Comparison of ENCODE assay signal across 9 cellular contexts in the genomic region with DNA sequence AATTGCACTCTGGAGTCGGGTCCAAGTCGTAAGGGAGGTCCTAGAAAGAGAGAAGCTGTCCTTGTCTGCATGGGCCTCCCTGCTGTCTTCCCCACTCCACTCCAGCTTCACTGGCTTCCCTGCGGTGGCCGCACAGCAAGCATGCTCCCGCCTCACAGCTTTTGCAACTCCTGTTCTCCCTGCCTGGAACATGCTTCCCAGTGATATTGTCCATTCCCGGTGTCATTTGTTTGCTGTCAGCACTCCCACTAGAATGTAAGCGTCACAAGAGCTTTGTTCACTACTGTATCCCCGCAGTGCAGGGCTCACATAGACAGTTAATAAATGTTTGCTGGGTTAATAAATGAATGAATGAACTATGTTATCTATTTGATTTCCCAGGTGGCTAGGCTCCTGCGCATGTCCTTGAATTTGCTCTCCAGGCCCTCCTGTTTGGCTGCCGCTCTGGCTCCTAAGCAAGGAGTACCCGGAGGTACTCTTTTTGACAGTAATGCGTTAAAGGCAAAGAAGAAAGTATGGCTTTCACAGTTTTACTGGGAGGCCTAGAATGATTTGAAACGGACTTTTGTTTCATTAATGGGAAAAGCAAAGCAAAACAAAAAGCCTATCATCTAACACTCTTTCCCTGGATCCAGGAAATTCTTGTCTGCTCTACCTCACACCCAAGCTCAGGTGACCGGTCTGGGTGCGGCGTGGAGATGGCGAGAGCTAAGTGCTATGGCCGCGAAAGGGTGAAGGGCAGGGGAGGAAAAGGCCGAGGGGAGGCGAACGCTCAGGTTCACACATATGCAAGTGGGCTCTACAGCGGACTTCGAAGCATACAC. TPM values are rescaled to one million over a fixed set of nuclear protein-coding genes. Genes with fewer than 3 reads are reported as not detected.
DNase-seq lines count a peak whose midpoint lies in the region; ATAC-seq and TF ChIP-seq lines count a peak whose summit lies in the region.
"Had no signal": no experiment of that assay in that cellular context is flagged by ENCODE, and none has a peak within 500 bp of the region (broad histone marks: within the 10 kb centered on the region; RNA-seq: fewer than 3 reads in every experiment).

No MANE protein-coding gene starts in this region.

- no peak for TF ChIP-seq CTCF in natural killer cell (IDR thresholded peaks at IDR 0.05)

- H3K27me3 Mint-ChIP-seq in natural killer cell (ENCODE audit: low read depth in 2 of 2) = peaks cover 32 to 47% of the 10 kb centered on the region in 2 donors
- H3K27me3 Mint-ChIP-seq in natural killer cell treated with Interleukin-12 subunit alpha and Interleukin-12 subunit beta and Interleukin-15 and Interleukin-18, amount 100 ng/mL, for 72 hours = peaks cover 22 to 28% of the 10 kb centered on the region in 2 donors
- H3K27me3 Mint-ChIP-seq in activated T-helper 17 cell treated with anti-CD3 and anti-CD28 coated beads, Interleukin-2, amount 50 U/mL, for 72 hours = peaks cover 13% of the 10 kb centered on the region

- no peak overlapping the region for H3K27ac Mint-ChIP-seq in natural killer cell
- no peak overlapping the region for H3K27ac Mint-ChIP-seq in natural killer cell treated with Interleukin-12 subunit alpha and Interleukin-12 subunit beta and Interleukin-15 and Interleukin-18, amount 100 ng/mL, for 72 hours
- H3K27ac Mint-ChIP-seq in activated T-helper 17 cell treated with anti-CD3 and anti-CD28 coated beads, Interleukin-2, amount 50 U/mL, for 72 hours = no peak overlapping the region

- no peak for ATAC-seq in natural killer cell
- no peak for ATAC-seq in natural killer cell treated with Interleukin-12 subunit alpha and Interleukin-12 subunit beta and Interleukin-15 and Interleukin-18, amount 100 ng/mL, for 72 hours
- ATAC-seq in activated T-helper 17 cell treated with anti-CD3 and anti-CD28 coated beads, Interleukin-2, amount 50 U/mL, for 72 hours (replicated peaks) = no peak
- ATAC-seq in HG03520 (IDR thresholded peaks at IDR 0.05; ENCODE audit: unreplicated experiment) = no peak
- no peak for ATAC-seq in left colon
- ATAC-seq in SK-N-SH treated with all-trans-retinoic acid at 6 μM for 48 hours = no peak

- H3K4me3 Mint-ChIP-seq in natural killer cell = peak overlapping the region; percentile 35
- no peak overlapping the region for H3K4me3 Mint-ChIP-seq in natural killer cell treated with Interleukin-12 subunit alpha and Interleukin-12 subunit beta and Interleukin-15 and Interleukin-18, amount 100 ng/mL, for 72 hours
- peak overlapping the region; percentile 1 for H3K4me3 Mint-ChIP-seq in activated T-helper 17 cell treated with anti-CD3 and anti-CD28 coated beads, Interleukin-2, amount 50 U/mL, for 72 hours

- no peaks in the 10 kb centered on the region for H3K9me3 Mint-ChIP-seq in natural killer cell
- H3K9me3 Mint-ChIP-seq in natural killer cell treated with Interleukin-12 subunit alpha and Interleukin-12 subunit beta and Interleukin-15 and Interleukin-18, amount 100 ng/mL, for 72 hours = no peaks in the 10 kb centered on the region
- no peaks in the 10 kb centered on the region for H3K9me3 Mint-ChIP-seq in activated T-helper 17 cell treated with anti-CD3 and anti-CD28 coated beads, Interleukin-2, amount 50 U/mL, for 72 hours

- intact Hi-C loops in natural killer cell (cut with micrococcal nuclease) = loop anchor here (2.0 to 5.0 kb wide), 2 partner anchors 79 to 161 kb away; a partner anchor contains a TSS
- intact Hi-C loops in left colon (cut with DNase I, micrococcal nuclease) = loop anchor here in 1 of 2 donors (10.0 kb wide), 1 partner anchor 267 kb away; no protein-coding TSS in a partner anchor

- DNase-seq in natural killer cell (no peak), left kidney (ENCODE audit: low read depth, low spot score) (peak; percentile 63), left colon (no peak), putamen (ENCODE audit: low spot score) (no peak)
- DNase-seq in natural killer cell treated with Interleukin-12 subunit alpha and Interleukin-12 subunit beta and Interleukin-15 and Interleukin-18, amount 100 ng/mL, for 72 hours (ENCODE audit: low spot score) = no peak
- DNase-seq: MM.1S had no signal

- H3K36me3 Mint-ChIP-seq in natural killer cell = no peaks in the 10 kb centered on the region
- no peaks in the 10 kb centered on the region for H3K36me3 Mint-ChIP-seq in natural killer cell treated with Interleukin-12 subunit alpha and Interleukin-12 subunit beta and Interleukin-15 and Interleukin-18, amount 100 ng/mL, for 72 hours
- H3K36me3 Mint-ChIP-seq in activated T-helper 17 cell treated with anti-CD3 and anti-CD28 coated beads, Interleukin-2, amount 50 U/mL, for 72 hours (ENCODE audit: low read depth) = no peaks in the 10 kb centered on the region

- peaks cover 7 to 14% of the 10 kb centered on the region in 2 donors for H3K4me1 Mint-ChIP-seq in natural killer cell
- peaks cover 12 to 13% of the 10 kb centered on the region in 2 donors for H3K4me1 Mint-ChIP-seq in natural killer cell treated with Interleukin-12 subunit alpha and Interleukin-12 subunit beta and Interleukin-15 and Interleukin-18, amount 100 ng/mL, for 72 hours (ENCODE audit: low read depth in 2 of 2)
- peaks cover 5% of the 10 kb centered on the region for H3K4me1 Mint-ChIP-seq in activated T-helper 17 cell treated with anti-CD3 and anti-CD28 coated beads, Interleukin-2, amount 50 U/mL, for 72 hours

TF ChIP-seq in SK-N-SH treated with all-trans-retinoic acid at 6 μM for 48 hours, 23 proteins besides CTCF, POLR2A, EP300 and RAD21:
- TF ChIP-seq, protein P1, sequence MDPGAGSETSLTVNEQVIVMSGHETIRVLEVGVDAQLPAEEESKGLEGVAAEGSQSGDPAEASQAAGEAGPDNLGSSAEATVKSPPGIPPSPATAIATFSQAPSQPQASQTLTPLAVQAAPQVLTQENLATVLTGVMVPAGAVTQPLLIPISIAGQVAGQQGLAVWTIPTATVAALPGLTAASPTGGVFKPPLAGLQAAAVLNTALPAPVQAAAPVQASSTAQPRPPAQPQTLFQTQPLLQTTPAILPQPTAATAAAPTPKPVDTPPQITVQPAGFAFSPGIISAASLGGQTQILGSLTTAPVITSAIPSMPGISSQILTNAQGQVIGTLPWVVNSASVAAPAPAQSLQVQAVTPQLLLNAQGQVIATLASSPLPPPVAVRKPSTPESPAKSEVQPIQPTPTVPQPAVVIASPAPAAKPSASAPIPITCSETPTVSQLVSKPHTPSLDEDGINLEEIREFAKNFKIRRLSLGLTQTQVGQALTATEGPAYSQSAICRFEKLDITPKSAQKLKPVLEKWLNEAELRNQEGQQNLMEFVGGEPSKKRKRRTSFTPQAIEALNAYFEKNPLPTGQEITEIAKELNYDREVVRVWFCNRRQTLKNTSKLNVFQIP (CRISPR knock-in tag; IDR thresholded peaks at IDR 0.05; ENCODE audit: borderline replicate concordance, low read depth) = no peak

RNA-seq across cellular contexts. Expression of a gene that starts 6.2 kb away (rescaled TPM):
- total RNA-seq in natural killer cell = 10 to 100 TPM in 1 of 3 donors, 1 to 10 TPM in 2; 4.3 to 16.8 (median 9.6) TPM
- under 1 TPM; 0.36 to 0.59 TPM for total RNA-seq in natural killer cell treated with Interleukin-12 subunit alpha and Interleukin-12 subunit beta and Interleukin-15 and Interleukin-18, amount 100 ng/mL, for 72 hours
- under 1 TPM; 0.15 to 0.71 TPM for total RNA-seq in activated T-helper 17 cell treated with anti-CD3 and anti-CD28 coated beads, Interleukin-2, amount 50 U/mL, for 72 hours
- 10 to 100 TPM in 1 of 2 donors, 1 to 10 TPM in 1; 8.4 to 17.4 TPM for total RNA-seq in left colon

RNA-seq across cellular contexts. Expression of a gene that starts 8.3 kb away (rescaled TPM):
- total RNA-seq in natural killer cell (10 to 100 TPM; 40.5 to 42.0 (median 41.6) TPM), left colon (10 to 100 TPM; 64.5 to 81.0 TPM)
- 100 to 1,000 TPM; 116 to 134 TPM for total RNA-seq in natural killer cell treated with Interleukin-12 subunit alpha and Interleukin-12 subunit beta and Interleukin-15 and Interleukin-18, amount 100 ng/mL, for 72 hours
- total RNA-seq in activated T-helper 17 cell treated with anti-CD3 and anti-CD28 coated beads, Interleukin-2, amount 50 U/mL, for 72 hours = 100 to 1,000 TPM in 1 of 2 donors, 10 to 100 TPM in 1; 90.4 to 142 TPM

RNA-seq across cellular contexts. Expression of a gene that starts 15.0 kb away (rescaled TPM):
- 1 to 10 TPM; 1.2 to 1.7 (median 1.4) TPM for total RNA-seq in natural killer cell
- 1 to 10 TPM; 3.7 to 8.0 TPM for total RNA-seq in natural killer cell treated with Interleukin-12 subunit alpha and Interleukin-12 subunit beta and Interleukin-15 and Interleukin-18, amount 100 ng/mL, for 72 hours
- total RNA-seq in activated T-helper 17 cell treated with anti-CD3 and anti-CD28 coated beads, Interleukin-2, amount 50 U/mL, for 72 hours = 1 to 10 TPM; 1.5 to 2.1 TPM
- 100 to 1,000 TPM in 1 of 2 donors, 10 to 100 TPM in 1; 83.0 to 101 TPM for total RNA-seq in left colon

RNA-seq across cellular contexts. Expression of a gene that starts 50.1 kb away (rescaled TPM):
- total RNA-seq in natural killer cell = 100 to 1,000 TPM in 2 of 3 donors, 10 to 100 TPM in 1; 97.8 to 118 (median 102) TPM
- 10 to 100 TPM; 53.4 to 60.4 TPM for total RNA-seq in natural killer cell treated with Interleukin-12 subunit alpha and Interleukin-12 subunit beta and Interleukin-15 and Interleukin-18, amount 100 ng/mL, for 72 hours
- 10 to 100 TPM; 61.3 to 78.1 TPM for total RNA-seq in activated T-helper 17 cell treated with anti-CD3 and anti-CD28 coated beads, Interleukin-2, amount 50 U/mL, for 72 hours
- 100 to 1,000 TPM; 263 to 308 TPM for total RNA-seq in left colon

RNA-seq across cellular contexts. Expression of a gene that starts 54.9 kb away (rescaled TPM):
- total RNA-seq in natural killer cell (100 to 1,000 TPM; 121 to 143 (median 125) TPM), left colon (100 to 1,000 TPM in 1 of 2 donors, 10 to 100 TPM in 1; 81.7 to 125 TPM)
- 100 to 1,000 TPM; 103 to 112 TPM for total RNA-seq in natural killer cell treated with Interleukin-12 subunit alpha and Interleukin-12 subunit beta and Interleukin-15 and Interleukin-18, amount 100 ng/mL, for 72 hours
- 100 to 1,000 TPM; 110 to 152 TPM for total RNA-seq in activated T-helper 17 cell treated with anti-CD3 and anti-CD28 coated beads, Interleukin-2, amount 50 U/mL, for 72 hours

Comparison
In these comparisons a context has a peak if more than half of its experiments do, and no peak if none do; other contexts are left out.
1. RNA of a gene that starts 15.0 kb away (total RNA-seq): 83.0 to 101 TPM in left colon; 3.7 to 8.0 TPM in natural killer cell treated with Interleukin-12 subunit alpha and Interleukin-12 subunit beta and Interleukin-15 and Interleukin-18, amount 100 ng/mL, for 72 hours, 1.5 to 2.1 TPM in activated T-helper 17 cell treated with anti-CD3 and anti-CD28 coated beads, Interleukin-2, amount 50 U/mL, for 72 hours and 1.2 to 1.7 TPM in natural killer cell; every median in the first group is over 4 times any median in the second.